ENCODE assay signal across 1 cellular context in genomic region chr20:50494428-50494827, GRCh38.
TF ChIP-seq lines count a peak whose summit lies in the region.

No MANE protein-coding gene starts in this region.

TF ChIP-seq in IMR-90, 13 proteins besides CTCF, POLR2A, EP300 and RAD21 (continued from another document):
- TF ChIP-seq FOS (IDR thresholded peaks at IDR 0.05; ENCODE audit: low read depth, low read length), result no peak
- no peak for TF ChIP-seq RFX5 (IDR thresholded peaks at IDR 0.05; ENCODE audit: low read depth, low read length)
- TF ChIP-seq CHD1 (IDR thresholded peaks at IDR 0.05; ENCODE audit: low read depth, low read length), result no peak
- TF ChIP-seq NFE2L2 (IDR thresholded peaks at IDR 0.05; ENCODE audit: low read depth, low read length), result no peak
